ENCODE assay signal across 9 cellular contexts in the genomic region with DNA sequence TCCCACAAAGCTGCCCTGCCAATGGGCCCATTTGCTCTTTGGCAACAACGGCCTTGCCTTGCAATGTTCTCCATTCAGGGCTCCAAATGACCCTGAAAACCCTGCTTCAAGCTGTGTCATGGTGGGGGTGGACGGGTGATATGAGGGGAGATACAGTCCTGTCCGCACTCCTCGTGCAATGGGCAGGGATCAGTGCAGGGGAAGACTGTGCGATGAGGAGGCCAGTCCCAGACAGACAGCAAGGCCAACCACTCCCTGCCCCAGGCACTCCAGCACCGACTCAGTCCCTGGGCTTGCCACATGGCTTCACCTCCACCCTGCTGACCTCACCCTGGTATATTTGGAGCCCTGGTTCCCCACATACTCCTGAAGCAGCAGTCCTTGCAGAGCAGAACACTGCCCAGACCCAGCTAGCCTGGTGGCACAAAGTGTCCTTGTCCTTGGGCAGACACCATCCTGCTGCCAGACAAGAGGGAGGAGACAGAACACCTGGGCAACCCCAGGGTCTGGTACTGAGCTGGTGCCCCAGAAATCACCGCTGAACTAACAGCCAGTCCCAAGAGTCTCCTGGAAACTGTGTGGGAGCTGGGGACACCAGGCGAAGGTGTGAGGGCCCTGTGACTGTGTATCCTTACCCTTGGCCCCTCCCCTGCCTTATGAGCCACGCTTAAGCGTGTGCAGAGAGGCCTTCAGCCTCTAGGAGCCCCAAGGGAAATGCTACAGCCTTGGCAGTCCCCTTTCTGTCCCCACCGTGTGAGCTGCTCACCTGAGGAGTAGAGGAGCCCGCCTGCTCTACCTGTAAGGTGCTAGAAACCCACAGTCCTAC. TPM values are rescaled to one million over a fixed set of nuclear protein-coding genes. Genes with fewer than 3 reads are reported as not detected.
A peak's percentile ranks its signal among the peaks of the same experiment; 100 is the strongest.
DNase-seq lines count a peak whose midpoint lies in the region; ATAC-seq, FAIRE-seq and TF ChIP-seq lines count a peak whose summit lies in the region.
"Had no signal": no experiment of that assay in that cellular context is flagged by ENCODE, and none has a peak within 500 bp of the region (broad histone marks: within the 10 kb centered on the region; RNA-seq: fewer than 3 reads in every experiment).

No MANE protein-coding gene starts in this region.

- no peak for TF ChIP-seq CTCF in Caco-2 (IDR thresholded peaks at IDR 0.05; ENCODE audit: insufficient read depth in 1 of 2, low read depth in 1 of 2, low read length in 1 of 2, severe bottlenecking in 1 of 2, unreplicated experiment in 1 of 2)
- TF ChIP-seq CTCF in H1 (IDR thresholded peaks at IDR 0.05; ENCODE audit: control extremely low read depth in 1 of 3, insufficient read depth in 1 of 3, low read depth in 1 of 3, low read length in 3 of 3): no peak
- no peak for TF ChIP-seq CTCF in pancreas (IDR thresholded peaks at IDR 0.05)
- no peak for TF ChIP-seq CTCF in spleen (IDR thresholded peaks at IDR 0.05 in 8 of 11, conservative IDR thresholded peaks at IDR 0.05 in 3 of 11)
- TF ChIP-seq CTCF in tibial artery (IDR thresholded peaks at IDR 0.05): no peak

- intact Hi-C loops in Caco-2 (cut with micrococcal nuclease; ENCODE audit: unreplicated experiment) (no loop called here), pancreas (cut with DNase I) (no loop called here), spleen (cut with DNase I; ENCODE audit: low total_unique reads) (no loop called here), tibial artery (cut with DNase I; ENCODE audit: low total_unique reads) (no loop called here)

- H3K36me3 ChIP-seq in Caco-2 (ENCODE audit: control insufficient read depth, insufficient read depth, low read length) (no peaks in the 10 kb centered on the region), NT2/D1 (ENCODE audit: insufficient read depth, insufficient read length, low read length) (peaks cover 59% of the 10 kb centered on the region), H1 (ENCODE audit: control insufficient read depth in 2 of 4, insufficient read depth in 4 of 4, low read length in 3 of 4) (peaks cover 0 to 11% (median 3%) of the 10 kb centered on the region in 4 experiments; a peak in 5 of 8 replicates), pancreas (peaks cover 0 to 9% (median 4%) of the 10 kb centered on the region in 3 donors), spleen (peaks cover 0 to 63% (median 29%) of the 10 kb centered on the region in 6 donors), tibial artery (peaks cover 15 to 29% (median 23%) of the 10 kb centered on the region in 3 donors)

- H3K27me3 ChIP-seq in Caco-2 (replicated peaks; ENCODE audit: control insufficient read depth, insufficient read depth, low read length): no peaks in the 10 kb centered on the region
- no peaks in the 10 kb centered on the region for H3K27me3 ChIP-seq in NT2/D1 (ENCODE audit: insufficient read depth, insufficient read length)
- H3K27me3 ChIP-seq in H1 (replicated peaks in 1 of 4; ENCODE audit: control insufficient read depth in 3 of 4, extremely low read depth in 1 of 4, insufficient read depth in 3 of 4, low read length in 3 of 4): no peaks in the 10 kb centered on the region
- no peaks in the 10 kb centered on the region for H3K27me3 ChIP-seq in pancreas
- no peaks in the 10 kb centered on the region for H3K27me3 ChIP-seq in spleen (replicated peaks in 1 of 7)
- no peaks in the 10 kb centered on the region for H3K27me3 ChIP-seq in tibial artery

- H3K9ac ChIP-seq in NT2/D1 (ENCODE audit: insufficient read length, low read depth) (peak overlapping the region; percentile 29), H1 (replicated peaks in 1 of 4; ENCODE audit: extremely low read depth in 1 of 4, low read depth in 3 of 4, low read length in 3 of 4) (peak overlapping the region in 1 of 4 experiments; percentile 16; a peak in 1 of 7 replicates)

- no peak overlapping the region for H4K8ac ChIP-seq in H1 (ENCODE audit: extremely low read depth, insufficient read depth, low read length)

- H3K14ac ChIP-seq in H1 (ENCODE audit: insufficient read length): no peak overlapping the region

- no peak overlapping the region for H3K18ac ChIP-seq in H1 (ENCODE audit: extremely low read depth, low read length)

- no peak overlapping the region for H3K4ac ChIP-seq in H1 (replicated peaks; ENCODE audit: insufficient read length, low read depth, low read length)

- no peak for TF ChIP-seq RAD21 in H1 (IDR thresholded peaks at IDR 0.05 in 1 of 2, conservative IDR thresholded peaks at IDR 0.05 in 1 of 2; ENCODE audit: low read depth in 2 of 2, low read length in 2 of 2)

- no peak overlapping the region for H3K4me2 ChIP-seq in H1 (ENCODE audit: insufficient read depth in 1 of 2, low read depth in 2 of 2, low read length in 2 of 2)

- no peak overlapping the region for H2BK120ac ChIP-seq in H1 (replicated peaks; ENCODE audit: low read depth, low read length)

- TF ChIP-seq POLR2A in H1 (IDR thresholded peaks at IDR 0.05; ENCODE audit: control extremely low read depth in 1 of 2, low read depth in 2 of 2, low read length in 2 of 2) (no peak), spleen (IDR thresholded peaks at IDR 0.05) (no peak)

- no peaks in the 10 kb centered on the region for H3K27me3 Mint-ChIP-seq in Caco-2 (ENCODE audit: insufficient read depth, unreplicated experiment)

- CTCF ChIA-PET in Caco-2 (lab: Charles Lee): no interaction called here
- CTCF ChIA-PET in H1 (lab: Charles Lee; ENCODE audit: partially characterized antibody): interaction anchor here (1.0 to 2.0 kb wide), 5 partner anchors 12 to 48 kb away, joined by 3 to 8 read pairs (median 3); no protein-coding TSS in a partner anchor

- peaks cover 3 to 79% of the 10 kb centered on the region in 2 experiments; a peak in 3 of 4 replicates for H3K79me2 ChIP-seq in H1 (ENCODE audit: control insufficient read depth in 1 of 2, insufficient read depth in 2 of 2, low read length in 2 of 2)

- 85% methylated on average over 12 of the region's 12 CpGs; no CpG with 5 or more reads in 1 of the 2 experiments for WGBS in H1 (ENCODE audit: extremely low coverage in 1 of 2, insufficient coverage in 1 of 2, insufficient read length in 1 of 2, insufficient replicate concordance in 2 of 2, low coverage in 1 of 2, low lambda C conversion rate in 2 of 2, missing lambda C conversion rate in 1 of 2), 2 experiments
- WGBS in pancreas, 2 donors: 37 to 46% methylated on average over 12 of the region's 12 CpGs
- 70 to 79% (median 78%) methylated on average over 6 to 12 of the region's 12 CpGs for WGBS in spleen, 5 donors

- H2AFZ ChIP-seq in H1 (ENCODE audit: low read length): no peak overlapping the region

- ATAC-seq in pancreas (peak; percentile 10 to 61 (median 42)), HG02571 (IDR thresholded peaks at IDR 0.05; ENCODE audit: unreplicated experiment) (no peak)

- FAIRE-seq in H1 (lab: Jason Lieb, UNC) (no peak), pancreas (lab: Jason Lieb, UNC) (no peak)

- POLR2A ChIA-PET in Caco-2 (lab: Charles Lee) (no interaction called here), H1 (lab: Charles Lee; ENCODE audit: partially characterized antibody) (interaction anchor here (1.1 to 5.9 kb wide), 3 partner anchors 10 to 40 kb away, joined by 3 to 58 read pairs (median 4); a partner anchor contains a TSS)

- peak overlapping the region; percentile 26 for H3K27ac Mint-ChIP-seq in Caco-2 (ENCODE audit: unreplicated experiment)

- no peak overlapping the region for H3K4me3 ChIP-seq in Caco-2 (ENCODE audit: low read depth, low read length)
- no peak overlapping the region for H3K4me3 ChIP-seq in NT2/D1 (ENCODE audit: insufficient read length, low read depth)
- no peak overlapping the region for H3K4me3 ChIP-seq in H1 (ENCODE audit: extremely low read depth in 1 of 4, insufficient read depth in 2 of 4, low read depth in 3 of 4, low read length in 4 of 4)
- H3K4me3 ChIP-seq in pancreas: no peak overlapping the region
- H3K4me3 ChIP-seq in spleen: no peak overlapping the region
- no peak overlapping the region for H3K4me3 ChIP-seq in tibial artery

- H4K5ac ChIP-seq in H1 (ENCODE audit: insufficient read length, low read depth, low read length): no peak overlapping the region

- H3K4me1 Mint-ChIP-seq in Caco-2 (ENCODE audit: low read depth, unreplicated experiment): no peaks in the 10 kb centered on the region

- no peak overlapping the region for H3K56ac ChIP-seq in H1 (replicated peaks; ENCODE audit: insufficient read length, low read depth, low read length)

- no TSS peak for BruUV-seq in Caco-2 (replicated peaks; lab: Mats Ljungman, UMichigan)

- peak overlapping the region; percentile 60 for H2BK5ac ChIP-seq in H1 (ENCODE audit: low read depth, low read length)

- H3K9me3 Mint-ChIP-seq in Caco-2 (ENCODE audit: unreplicated experiment): no peaks in the 10 kb centered on the region

- no peak overlapping the region for H3K23ac ChIP-seq in H1 (ENCODE audit: insufficient read length)

- peaks cover 24 to 38% of the 10 kb centered on the region in 2 experiments for H4K20me1 ChIP-seq in H1 (replicated peaks in 1 of 2; ENCODE audit: control insufficient read depth in 1 of 2, insufficient read depth in 2 of 2, low read length in 2 of 2)

- H3K23me2 ChIP-seq in H1 (ENCODE audit: low read depth, low read length): no peaks in the 10 kb centered on the region

- H2BK12ac ChIP-seq in H1 (ENCODE audit: low read depth, low read length): peak overlapping the region; percentile 68; the same call in 1 of the 2 replicates

- H2AK5ac ChIP-seq in H1 (ENCODE audit: low read depth, low read length): no peak overlapping the region

- no peak for TF ChIP-seq EP300 in H1 (IDR thresholded peaks at IDR 0.05; ENCODE audit: borderline replicate concordance in 1 of 2, low read depth in 2 of 2, low read length in 2 of 2)

- no peak overlapping the region for H3K4me3 Mint-ChIP-seq in Caco-2 (ENCODE audit: unreplicated experiment)

- no peak overlapping the region for H2BK15ac ChIP-seq in H1 (ENCODE audit: low read length)

- DNase-seq in Caco-2 (no peak), NT2/D1 (ENCODE audit: low read depth, low spot score) (no peak), H1 (ENCODE audit: low read depth in 1 of 2, low spot score in 2 of 2) (no peak), pancreas (peak in 2 of 6 donors; percentile 45 to 59), NCI-H2196 treated with DMSO at 0.1 percent for 48 hours (lab: John Stamatoyannopoulos, UW; ENCODE audit: unreplicated experiment) (no peak), spleen (no peak), tibial artery (no peak)
- DNase-seq: NCI-H2171 had no signal

- H3K79me1 ChIP-seq in H1 (ENCODE audit: low read depth, low read length): peaks cover 39% of the 10 kb centered on the region

- H4K91ac ChIP-seq in H1 (replicated peaks; ENCODE audit: insufficient read length, low read length): no peak overlapping the region

- H3K9me3 ChIP-seq in Caco-2 (no peaks in the 10 kb centered on the region), NT2/D1 (ENCODE audit: insufficient read depth, low read length) (no peaks in the 10 kb centered on the region), H1 (ENCODE audit: insufficient read depth in 2 of 2, low read depth in 1 of 2, low read length in 1 of 2) (no peaks in the 10 kb centered on the region), pancreas (no peaks in the 10 kb centered on the region), spleen (no peaks in the 10 kb centered on the region), tibial artery (no peaks in the 10 kb centered on the region)

- H3K27ac ChIP-seq in H1 (ENCODE audit: low read depth, low read length): no peak overlapping the region
- peak overlapping the region; percentile 7 to 71 (median 28) for H3K27ac ChIP-seq in pancreas
- peak overlapping the region in 4 of 8 donors; percentile 29 to 94 (median 88) for H3K27ac ChIP-seq in spleen
- no peak overlapping the region for H3K27ac ChIP-seq in tibial artery

- H3K4me1 ChIP-seq in Caco-2: 0 out of 2 replicates have a peak, but pooled peaks cover 5% of the 10 kb centered on the region
- H3K4me1 ChIP-seq in NT2/D1 (ENCODE audit: insufficient read depth, insufficient read length): peaks cover 34% of the 10 kb centered on the region
- H3K4me1 ChIP-seq in H1 (replicated peaks in 1 of 4; ENCODE audit: control insufficient read depth in 3 of 4, insufficient read depth in 4 of 4, low read length in 3 of 4): peaks cover 0 to 26% (median 13%) of the 10 kb centered on the region in 4 experiments; a peak in 6 of 7 replicates
- peaks cover 14 to 46% (median 15%) of the 10 kb centered on the region in 3 donors for H3K4me1 ChIP-seq in pancreas
- H3K4me1 ChIP-seq in spleen: peaks cover 60 to 100% (median 84%) of the 10 kb centered on the region in 6 donors
- peaks cover 8 to 56% (median 29%) of the 10 kb centered on the region in 4 donors for H3K4me1 ChIP-seq in tibial artery

- no peak overlapping the region for H2BK20ac ChIP-seq in H1 (ENCODE audit: low read length)

- H3K36me3 Mint-ChIP-seq in Caco-2 (ENCODE audit: insufficient read depth, unreplicated experiment): peaks cover 18% of the 10 kb centered on the region

RNA-seq across cellular contexts. Expression of a gene that starts 9.1 kb away (rescaled TPM):
- 37.9 and 41.3 TPM in 2 replicates for total RNA-seq in Caco-2 (2022)
- total RNA-seq in H1 (2021; fragmentation: NEBNext Ultra II Directional; extraction: Animal tissue kit (Norgen Biotek cat#: 25700)): 26.0 and 28.5 TPM in 2 replicates
- polyA plus RNA-seq in H1 (2011; rRNA removed): 31.2 and 31.9 TPM in 2 replicates
- polyA plus RNA-seq in H1 (2011; cell fraction: cytosol; rRNA removed): 19.0 TPM
- polyA plus RNA-seq in H1 (2011; cell fraction: nucleus; rRNA removed): 47.0 TPM
- 17.7 to 21.3 TPM (median 20.5 TPM) in 4 replicates for polyA plus RNA-seq in H1 (2012, experiment 1 of 2)
- polyA plus RNA-seq in H1 (2012, experiment 2 of 2): 15.8 TPM
- 36.8 TPM for polyA plus RNA-seq in H1 (2013, experiment 1 of 2)
- polyA plus RNA-seq in H1 (2013, experiment 2 of 2): 43.2 TPM
- 52.9 and 53.8 TPM in 2 replicates for polyA minus RNA-seq in H1 (2011; rRNA and poly(A)+ RNA removed)
- polyA minus RNA-seq in H1 (2011; cell fraction: cytosol; rRNA and poly(A)+ RNA removed): 20.4 TPM
- 24.4 TPM for polyA minus RNA-seq in H1 (2011; cell fraction: nucleus; rRNA and poly(A)+ RNA removed)
- total RNA-seq in pancreas: 10 to 100 TPM; 32.1 to 42.1 (median 35.5) TPM
- polyA plus RNA-seq in pancreas: 10 to 100 TPM; 22.9 to 28.2 TPM
- 10 to 100 TPM; 26.8 to 36.6 (median 33.0) TPM for total RNA-seq in spleen
- polyA plus RNA-seq in spleen: 10 to 100 TPM; 13.2 to 21.8 (median 16.4) TPM

RNA-seq across cellular contexts. Expression of a gene that starts 39.1 kb away (rescaled TPM):
- total RNA-seq in Caco-2 (2022) (66.1 and 78.6 TPM in 2 replicates), pancreas (10 to 100 TPM; 11.0 to 21.7 (median 16.6) TPM), spleen (10 to 100 TPM; 19.7 to 55.6 (median 43.8) TPM)
- total RNA-seq in H1 (2021; fragmentation: NEBNext Ultra II Directional; extraction: Animal tissue kit (Norgen Biotek cat#: 25700)): 72.5 and 73.7 TPM in 2 replicates
- polyA plus RNA-seq in H1 (2011; rRNA removed) (13.9 and 23.9 TPM in 2 replicates), pancreas (10 to 100 TPM; 23.8 to 26.8 TPM), spleen (10 to 100 TPM; 14.3 to 32.5 (median 16.7) TPM)
- polyA plus RNA-seq in H1 (2011; cell fraction: cytosol; rRNA removed): 9.3 TPM
- polyA plus RNA-seq in H1 (2011; cell fraction: nucleus; rRNA removed): 52.5 TPM
- polyA plus RNA-seq in H1 (2012, experiment 1 of 2): 38.9 to 59.6 TPM (median 54.5 TPM) in 4 replicates
- 37.2 TPM for polyA plus RNA-seq in H1 (2012, experiment 2 of 2)
- 47.6 TPM for polyA plus RNA-seq in H1 (2013, experiment 1 of 2)
- 44.8 TPM for polyA plus RNA-seq in H1 (2013, experiment 2 of 2)
- 6.0 and 8.6 TPM in 2 replicates for polyA minus RNA-seq in H1 (2011; rRNA and poly(A)+ RNA removed)
- polyA minus RNA-seq in H1 (2011; cell fraction: cytosol; rRNA and poly(A)+ RNA removed): 25.3 TPM
- polyA minus RNA-seq in H1 (2011; cell fraction: nucleus; rRNA and poly(A)+ RNA removed): 26.4 TPM

RNA-seq across cellular contexts. Expression of a gene that starts 46.6 kb away (rescaled TPM):
- total RNA-seq in Caco-2 (2022): 11.4 and 11.6 TPM in 2 replicates
- 10.7 and 12.3 TPM in 2 replicates for total RNA-seq in H1 (2021; fragmentation: NEBNext Ultra II Directional; extraction: Animal tissue kit (Norgen Biotek cat#: 25700))
- polyA plus RNA-seq in H1 (2011; rRNA removed): 5.3 and 6.2 TPM in 2 replicates
- polyA plus RNA-seq in H1 (2011; cell fraction: cytosol; rRNA removed): 5.3 TPM
- 7.5 TPM for polyA plus RNA-seq in H1 (2011; cell fraction: nucleus; rRNA removed)
- 5.9 to 7.5 TPM (median 7.2 TPM) in 4 replicates for polyA plus RNA-seq in H1 (2012, experiment 1 of 2)
- polyA plus RNA-seq in H1 (2012, experiment 2 of 2): 6.3 TPM
- 7.3 TPM for polyA plus RNA-seq in H1 (2013, experiment 1 of 2)
- polyA plus RNA-seq in H1 (2013, experiment 2 of 2): 6.5 TPM
- polyA minus RNA-seq in H1 (2011; rRNA and poly(A)+ RNA removed): 6.0 and 8.6 TPM in 2 replicates
- 11.6 TPM for polyA minus RNA-seq in H1 (2011; cell fraction: cytosol; rRNA and poly(A)+ RNA removed)
- 15.5 TPM for polyA minus RNA-seq in H1 (2011; cell fraction: nucleus; rRNA and poly(A)+ RNA removed)
- 1 to 10 TPM; 3.9 to 7.1 (median 4.4) TPM for total RNA-seq in pancreas
- polyA plus RNA-seq in pancreas: 1 to 10 TPM; 3.7 to 3.8 TPM
- 10 to 100 TPM; 10.4 to 20.4 (median 17.1) TPM for total RNA-seq in spleen
- 1 to 10 TPM; 6.5 to 9.8 (median 8.8) TPM for polyA plus RNA-seq in spleen

Comparison
In these comparisons a context has a peak if more than half of its experiments do, and no peak if none do; other contexts are left out.
1. H3K27ac ChIP-seq: peak in pancreas (4 of 4); none in H1 (single experiment) and tibial artery (0 of 2).